9 cellular contexts compared by ENCODE assay signal in the genomic region with DNA sequence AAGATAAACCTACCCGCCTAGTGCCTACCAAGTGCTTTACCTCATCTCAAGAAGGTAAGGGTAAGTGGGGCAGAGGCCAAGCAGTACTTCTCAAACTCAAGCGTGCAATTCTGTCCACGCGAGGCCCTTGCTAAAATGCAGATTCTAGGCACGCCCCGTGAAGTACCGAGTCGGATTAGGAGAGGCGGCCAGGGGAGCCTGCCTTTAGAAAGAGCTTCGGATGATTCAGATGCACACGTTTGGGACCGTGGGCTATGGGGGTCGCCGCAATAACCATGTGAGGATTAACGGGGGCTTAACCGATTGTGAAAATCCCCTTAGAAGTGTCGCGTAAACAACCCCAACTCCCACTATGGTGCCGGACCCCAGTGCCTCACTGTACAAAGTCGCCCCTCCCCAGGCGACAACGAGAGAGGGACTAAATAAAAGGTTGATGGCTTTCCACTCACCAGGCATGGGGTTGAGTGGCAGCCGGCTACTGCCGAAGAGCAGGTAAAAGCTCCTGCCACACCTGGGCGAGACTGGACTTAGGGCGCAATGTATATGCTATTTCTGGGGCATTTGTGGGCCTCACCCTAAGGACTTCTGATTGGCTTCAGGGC. TPM values are rescaled to one million over a fixed set of nuclear protein-coding genes. Genes with fewer than 3 reads are reported as not detected.
DNase-seq lines count a peak whose midpoint lies in the region; ATAC-seq and TF ChIP-seq lines count a peak whose summit lies in the region.
"Had no signal": no experiment of that assay in that cellular context is flagged by ENCODE, and none has a peak within 500 bp of the region (broad histone marks: within the 10 kb centered on the region; RNA-seq: fewer than 3 reads in every experiment).

No MANE protein-coding gene starts in this region.

- H3K4me3 ChIP-seq in Karpas-422 (ENCODE audit: low read length) (peak overlapping the region; percentile 82), iPS DF 6.9 (ENCODE audit: low read length) (peak overlapping the region; percentile 86; the same call in 1 of the 2 replicates), skeletal muscle satellite cell (ENCODE audit: low read length) (peak overlapping the region; percentile 77)

- peak overlapping the region; percentile 24; the same call in 1 of the 2 replicates for H3K27ac ChIP-seq in Karpas-422 (ENCODE audit: low read length)
- H3K27ac ChIP-seq in iPS DF 6.9 (ENCODE audit: low read length): no peak overlapping the region

- H3K27me3 ChIP-seq in Karpas-422 (ENCODE audit: low read length): no peaks in the 10 kb centered on the region
- H3K27me3 ChIP-seq in iPS DF 6.9 (ENCODE audit: control insufficient read depth, insufficient read depth, low read length): no peaks in the 10 kb centered on the region
- no peaks in the 10 kb centered on the region for H3K27me3 ChIP-seq in skeletal muscle satellite cell (ENCODE audit: control insufficient read depth, insufficient read depth, low read length)

- H3K4me1 ChIP-seq in Karpas-422 (ENCODE audit: low read length): peaks cover 40% of the 10 kb centered on the region
- H3K4me1 ChIP-seq in iPS DF 6.9 (ENCODE audit: control insufficient read depth, insufficient read depth, low read length): no peaks in the 10 kb centered on the region
- H3K4me1 ChIP-seq in skeletal muscle satellite cell (ENCODE audit: control insufficient read depth, insufficient read depth, low read length): peaks cover 16% of the 10 kb centered on the region

- BruUV-seq in Calu3 (replicated peaks; lab: Mats Ljungman, UMichigan): TSS peak; percentile 61

- no peaks in the 10 kb centered on the region for H3K9me2 ChIP-seq in Karpas-422 (replicated peaks; ENCODE audit: insufficient read depth, low read length)

- peak overlapping the region; percentile 82 for H3K4me3 Mint-ChIP-seq in Calu3 (ENCODE audit: low read depth, unreplicated experiment)
- H3K4me3 Mint-ChIP-seq in activated naive CD8-positive, alpha-beta T cell treated with anti-CD3 and anti-CD28 coated beads, Interleukin-2, amount 10 ng/mL, durations not matched to agents 7 days and 5 days: peak overlapping the region; percentile 100

- POLR2A ChIA-PET in activated naive CD8-positive, alpha-beta T cell treated with anti-CD3 and anti-CD28 coated beads, Interleukin-2, amount 10 ng/mL, durations not matched to agents 7 days and 5 days (lab: Charles Lee): interaction anchor here (0.5 to 2.8 kb wide), 28 partner anchors 9 to 767 kb away, joined by 3 to 32 read pairs (median 7); a partner anchor contains a TSS

- intact Hi-C loops in Calu3 (cut with micrococcal nuclease; ENCODE audit: unreplicated experiment): loop anchor here (2.0 to 5.0 kb wide), 2 partner anchors 52 to 123 kb away; no protein-coding TSS in a partner anchor

- no peak for ATAC-seq in activated naive CD8-positive, alpha-beta T cell treated with anti-CD3 and anti-CD28 coated beads, Interleukin-2, amount 10 ng/mL, durations not matched to agents 7 days and 5 days (ENCODE audit: low read depth)
- ATAC-seq in HG03095 (IDR thresholded peaks at IDR 0.05; ENCODE audit: unreplicated experiment): no peak
- no peak for ATAC-seq in HG03280 (IDR thresholded peaks at IDR 0.05; ENCODE audit: unreplicated experiment)

- H3K4me2 ChIP-seq in Karpas-422 (ENCODE audit: low read depth, low read length, poor library complexity, severe bottlenecking) (peak overlapping the region; percentile 79), skeletal muscle satellite cell (ENCODE audit: low read length) (peak overlapping the region; percentile 91)

- H3K79me2 ChIP-seq in Karpas-422 (ENCODE audit: low read length): peaks cover 43% of the 10 kb centered on the region

- H2AFZ ChIP-seq in Karpas-422 (ENCODE audit: low read length): peak overlapping the region; percentile 10; the same call in 1 of the 2 replicates

- WGBS in iPS DF 6.9 (ENCODE audit: insufficient coverage, insufficient read length): no CpG with 5 or more reads among the region's 26 CpGs

- H3K9ac ChIP-seq in Karpas-422 (ENCODE audit: low read length) (peak overlapping the region; percentile 79), skeletal muscle satellite cell (ENCODE audit: low read depth, low read length) (peak overlapping the region; percentile 95)

- H3K4me1 Mint-ChIP-seq in Calu3 (ENCODE audit: low read depth, unreplicated experiment): peaks cover 24% of the 10 kb centered on the region
- H3K4me1 Mint-ChIP-seq in activated naive CD8-positive, alpha-beta T cell treated with anti-CD3 and anti-CD28 coated beads, Interleukin-2, amount 10 ng/mL, durations not matched to agents 7 days and 5 days: peaks cover 34% of the 10 kb centered on the region

- CTCF ChIA-PET in Calu3 (lab: Charles Lee): interaction anchor here (0.6 to 1.7 kb wide), 17 partner anchors 8 to 379 kb away, joined by 3 to 12 read pairs (median 4); a partner anchor contains a TSS

- H4K20me1 ChIP-seq in Karpas-422 (ENCODE audit: insufficient read depth, low read depth, low read length): no peaks in the 10 kb centered on the region

- H3K36me3 Mint-ChIP-seq in Calu3 (ENCODE audit: insufficient read depth, unreplicated experiment): peaks cover 33% of the 10 kb centered on the region
- peaks cover 7% of the 10 kb centered on the region for H3K36me3 Mint-ChIP-seq in activated naive CD8-positive, alpha-beta T cell treated with anti-CD3 and anti-CD28 coated beads, Interleukin-2, amount 10 ng/mL, durations not matched to agents 7 days and 5 days

- H3K27me3 Mint-ChIP-seq in Calu3 (ENCODE audit: unreplicated experiment): peaks cover 12% of the 10 kb centered on the region
- H3K27me3 Mint-ChIP-seq in activated naive CD8-positive, alpha-beta T cell treated with anti-CD3 and anti-CD28 coated beads, Interleukin-2, amount 10 ng/mL, durations not matched to agents 7 days and 5 days: no peaks in the 10 kb centered on the region

- no peaks in the 10 kb centered on the region for H3K9me3 ChIP-seq in Karpas-422 (ENCODE audit: low read length)
- H3K9me3 ChIP-seq in iPS DF 6.9 (ENCODE audit: control insufficient read depth, insufficient read depth, low read length): no peaks in the 10 kb centered on the region
- no peaks in the 10 kb centered on the region for H3K9me3 ChIP-seq in skeletal muscle satellite cell (replicated peaks; ENCODE audit: low read length)

- TF ChIP-seq CTCF in Calu3 (IDR thresholded peaks at IDR 0.05; ENCODE audit: unreplicated experiment): no peak

- peaks cover 15% of the 10 kb centered on the region; the same call in 1 of the 2 replicates for H3K36me3 ChIP-seq in Karpas-422 (ENCODE audit: insufficient read depth, low read length)
- H3K36me3 ChIP-seq in iPS DF 6.9 (ENCODE audit: control insufficient read depth, insufficient read depth, low read length): no peaks in the 10 kb centered on the region
- H3K36me3 ChIP-seq in skeletal muscle satellite cell (ENCODE audit: insufficient read depth, low read length): no peaks in the 10 kb centered on the region

- peak overlapping the region; percentile 99 for H3K27ac Mint-ChIP-seq in Calu3 (ENCODE audit: unreplicated experiment)
- H3K27ac Mint-ChIP-seq in activated naive CD8-positive, alpha-beta T cell treated with anti-CD3 and anti-CD28 coated beads, Interleukin-2, amount 10 ng/mL, durations not matched to agents 7 days and 5 days: peak overlapping the region; percentile 100

- no peak for DNase-seq in Calu3
- DNase-seq in Karpas-422: peak; percentile 74
- DNase-seq in activated naive CD8-positive, alpha-beta T cell treated with anti-CD3 and anti-CD28 coated beads, Interleukin-2, amount 10 ng/mL, durations not matched to agents 7 days and 5 days: no peak
- DNase-seq in iPS DF 6.9 (ENCODE audit: low read depth, low spot score): no peak
- DNase-seq in NCI-H1092 treated with DMSO at 0.1 percent for 48 hours (lab: John Stamatoyannopoulos, UW): no peak

- no peaks in the 10 kb centered on the region for H3K9me3 Mint-ChIP-seq in Calu3 (ENCODE audit: low read depth, unreplicated experiment)
- no peaks in the 10 kb centered on the region for H3K9me3 Mint-ChIP-seq in activated naive CD8-positive, alpha-beta T cell treated with anti-CD3 and anti-CD28 coated beads, Interleukin-2, amount 10 ng/mL, durations not matched to agents 7 days and 5 days

RNA-seq across cellular contexts. Expression of a gene that starts 0.7 kb away (rescaled TPM):
- total RNA-seq in Calu3 (2022): 21.5 and 22.4 TPM in 2 replicates
- 3.6 and 4.4 TPM in 2 replicates for total RNA-seq in Karpas-422 (2014; rRNA removed; shearing (Covaris generic); ENCODE audit: low replicate concordance)
- 10 to 100 TPM; 28.1 to 28.2 TPM for total RNA-seq in activated naive CD8-positive, alpha-beta T cell treated with anti-CD3 and anti-CD28 coated beads, Interleukin-2, amount 10 ng/mL, durations not matched to agents 7 days and 5 days
- total RNA-seq in skeletal muscle satellite cell (2012; rRNA removed): 1.5 and 2.2 TPM in 2 replicates

RNA-seq across cellular contexts. Expression of a gene that starts 44.4 kb away (rescaled TPM):
- total RNA-seq in Calu3 (2022): 1.1 and 1.2 TPM in 2 replicates
- total RNA-seq in Karpas-422 (2014; rRNA removed; shearing (Covaris generic); ENCODE audit: low replicate concordance): 0.04 TPM in 1 of 2 replicates, not detected in the other
- total RNA-seq in activated naive CD8-positive, alpha-beta T cell treated with anti-CD3 and anti-CD28 coated beads, Interleukin-2, amount 10 ng/mL, durations not matched to agents 7 days and 5 days: under 1 TPM; 0.09 to 0.22 TPM
- under 0.01 TPM in 1 of 2 replicates, not detected in the other for total RNA-seq in skeletal muscle satellite cell (2012; rRNA removed)
- total RNA-seq: T-helper 2 cell treated with Interferon-gamma antibody and Interleukin-4, amounts not matched to agents 100 ng/mL and 5 ng/mL, for 36 hours had no signal

RNA-seq across cellular contexts. Expression of a gene that starts 46.0 kb away (rescaled TPM):
- 88.0 and 98.5 TPM in 2 replicates for total RNA-seq in Calu3 (2022)
- total RNA-seq in Karpas-422 (2014; rRNA removed; shearing (Covaris generic); ENCODE audit: low replicate concordance): 26.8 and 32.0 TPM in 2 replicates
- 10 to 100 TPM; 32.5 to 32.8 TPM for total RNA-seq in activated naive CD8-positive, alpha-beta T cell treated with anti-CD3 and anti-CD28 coated beads, Interleukin-2, amount 10 ng/mL, durations not matched to agents 7 days and 5 days
- 41.6 and 44.1 TPM in 2 replicates for total RNA-seq in skeletal muscle satellite cell (2012; rRNA removed)

RNA-seq across cellular contexts. Expression of a gene that starts 54.3 kb away (rescaled TPM):
- 34.8 and 37.0 TPM in 2 replicates for total RNA-seq in Calu3 (2022)
- total RNA-seq in Karpas-422 (2014; rRNA removed; shearing (Covaris generic); ENCODE audit: low replicate concordance): 37.7 and 63.5 TPM in 2 replicates
- total RNA-seq in activated naive CD8-positive, alpha-beta T cell treated with anti-CD3 and anti-CD28 coated beads, Interleukin-2, amount 10 ng/mL, durations not matched to agents 7 days and 5 days: 10 to 100 TPM; 38.0 to 39.6 TPM
- 19.4 and 35.0 TPM in 2 replicates for total RNA-seq in skeletal muscle satellite cell (2012; rRNA removed)
